ENCODE assay signal across 36 cellular contexts in the genomic region with DNA sequence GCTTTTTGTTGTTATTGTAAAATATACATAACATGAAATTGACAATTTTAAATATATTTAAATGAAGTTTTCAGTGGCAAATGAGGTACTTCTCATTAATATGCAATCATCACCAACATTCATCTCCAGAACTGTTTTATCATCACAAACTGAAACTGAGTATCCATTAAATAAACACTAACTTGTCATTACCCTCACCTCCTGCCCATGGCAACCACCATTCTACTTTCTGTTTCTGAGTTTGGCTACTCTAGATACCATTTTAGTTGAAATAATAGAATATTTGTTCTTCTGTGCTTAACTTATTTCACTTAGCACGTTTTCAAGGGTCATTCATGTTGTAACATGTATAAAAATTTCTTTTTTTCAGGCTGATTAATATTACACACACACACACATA.
"Had no signal": no experiment of that assay in that cellular context is flagged by ENCODE, and none has a peak within 500 bp of the region (broad histone marks: within the 10 kb centered on the region; RNA-seq: fewer than 3 reads in every experiment).

No MANE protein-coding gene starts in this region.

- H3K27me3 ChIP-seq: adrenal gland, body of pancreas, brain microvascular endothelial cell, breast epithelium, cardiac muscle cell, colonic mucosa had no signal

- DNase-seq: activated B cell treated with CpG ODN at 0.5 μM for 24 hours; activated CD4-positive, alpha-beta memory T cell treated with anti-CD3 and anti-CD28 coated beads for 36 hours; activated CD4-positive, alpha-beta T cell treated with anti-CD3 and anti-CD28 coated beads for 4 hours; activated CD4-positive, alpha-beta T cell treated with anti-CD3 and anti-CD28 coated beads, Interleukin-2, amount 10 ng/mL, durations not matched to agents 24 days and 14 days; activated CD4-positive, alpha-beta T cell treated with anti-CD3 and anti-CD28 coated beads, Interleukin-2, amount 50 U/mL, for 1 hour; activated CD4-positive, alpha-beta T cell treated with anti-CD3 and anti-CD28 coated beads, Interleukin-2, amount 50 U/mL, for 4 hours; activated CD4-positive, CD25-positive, alpha-beta regulatory T cell treated with anti-CD3 and anti-CD28 coated beads, Interleukin-2, amount 50 U/mL, for 72 hours; activated CD8-positive, alpha-beta memory T cell treated with anti-CD3 and anti-CD28 coated beads, Interleukin-2, amount 50 U/mL, for 4 hours; activated CD8-positive, alpha-beta T cell treated with anti-CD3 and anti-CD28 coated beads for 36 hours; activated effector memory CD4-positive, alpha-beta T cell treated with anti-CD3 and anti-CD28 coated beads, Interleukin-2, amount 50 U/mL, for 16 hours; activated gamma-delta T cell treated with Interleukin-2 at 50 U/mL for 16 hours; activated naive CD4-positive, alpha-beta T cell; activated naive CD4-positive, alpha-beta T cell treated with anti-CD3 and anti-CD28 coated beads for 36 hours; activated naive CD4-positive, alpha-beta T cell treated with anti-CD3 and anti-CD28 coated beads, Interleukin-2, amount 50 U/mL, for 16 hours; activated naive CD8-positive, alpha-beta T cell treated with anti-CD3 and anti-CD28 coated beads for 36 hours; activated T-cell treated with anti-CD3 and anti-CD28 coated beads for 4 hours; activated T-cell treated with anti-CD3 and anti-CD28 coated beads, Interleukin-2, amount 50 U/mL, for 1 hour; activated T-cell treated with anti-CD3 and anti-CD28 coated beads, Interleukin-2, amount 50 U/mL, for 4 hours; activated T-cell treated with anti-CD3 and anti-CD28 coated beads, Interleukin-2, amount 50 U/mL, for 72 hours; adrenal gland; amniotic stem cell; aorta; body of pancreas; brain microvascular endothelial cell; caudate nucleus; cerebellar nuclear complex; colonic mucosa; T-helper 2 cell; T-helper 9 cell had no signal

- H3K4me3 ChIP-seq: adrenal gland, body of pancreas, breast epithelium, cardiac muscle cell, colonic mucosa had no signal

- H3K4me1 ChIP-seq: adrenal gland, body of pancreas, breast epithelium, colonic mucosa had no signal

- H3K36me3 ChIP-seq: adrenal gland, brain microvascular endothelial cell, breast epithelium, cardiac muscle cell, colonic mucosa had no signal

- FAIRE-seq: astrocyte, TTC549 had no signal

- H3K9me3 ChIP-seq: body of pancreas, breast epithelium, colonic mucosa had no signal

- H3K27ac ChIP-seq: adrenal gland, body of pancreas, brain microvascular endothelial cell, breast epithelium, cardiac muscle cell, colonic mucosa, VCaP had no signal

- ATAC-seq: activated CD8-positive, alpha-beta T cell treated with anti-CD3 and anti-CD28 coated beads for 36 hours; activated naive CD4-positive, alpha-beta T cell treated with anti-CD3 and anti-CD28 coated beads, Interleukin-2, amount 50 U/mL, for 72 hours; activated T-cell treated with anti-CD3 and anti-CD28 coated beads, Interleukin-2, amount 50 U/mL, for 4 hours; activated T-cell treated with anti-CD3 and anti-CD28 coated beads, Interleukin-2, amount 50 U/mL, for 72 hours; activated T-helper 17 cell treated with anti-CD3 and anti-CD28 coated beads, Interleukin-2, amount 50 U/mL, for 72 hours; body of pancreas had no signal
